18 cellular contexts compared by ENCODE assay signal in genomic region chr12:89971880-89972279, GRCh38.
A peak's percentile ranks its signal among the peaks of the same experiment; 100 is the strongest.
DNase-seq lines count a peak whose midpoint lies in the region; ATAC-seq and TF ChIP-seq lines count a peak whose summit lies in the region.
"Had no signal": no experiment of that assay in that cellular context is flagged by ENCODE, and none has a peak within 500 bp of the region (broad histone marks: within the 10 kb centered on the region; RNA-seq: fewer than 3 reads in every experiment).

No MANE protein-coding gene starts in this region.

- H2AK5ac ChIP-seq in mesendoderm (ENCODE audit: low read length), result no peak overlapping the region

- no peak overlapping the region for H4K5ac ChIP-seq in mesendoderm (ENCODE audit: low read length)

- no peaks in the 10 kb centered on the region for H3K4me1 ChIP-seq in mesendoderm (ENCODE audit: control insufficient read depth, low read depth, low read length)

- no peak overlapping the region for H3K9ac ChIP-seq in mesendoderm (ENCODE audit: low read length)

- H3K27me3 ChIP-seq in mesendoderm (ENCODE audit: insufficient read depth, low read length, poor library complexity), result no peaks in the 10 kb centered on the region
- H3K27me3 ChIP-seq in WERI-Rb-1 (ENCODE audit: insufficient read depth, low read depth, severe bottlenecking), result no peaks in the 10 kb centered on the region

- H3K18ac ChIP-seq in mesendoderm (ENCODE audit: low read length), result no peak overlapping the region

- no peak for TF ChIP-seq CTCF in WERI-Rb-1 (IDR thresholded peaks at IDR 0.05; ENCODE audit: low read depth, low read length)

- H4K8ac ChIP-seq in mesendoderm (ENCODE audit: low read depth, low read length), result no peak overlapping the region

- H3K27ac Mint-ChIP-seq in naive thymus-derived CD8-positive, alpha-beta T cell, result no peak overlapping the region
- H3K27ac Mint-ChIP-seq: activated CD4-positive, alpha-beta T cell treated with anti-CD3 and anti-CD28 coated beads, Interleukin-2, amount 10 ng/mL, durations not matched to agents 7 days and 5 days; progenitor cell of endocrine pancreas; T-helper 17 cell had no signal

- H3K27ac ChIP-seq in mesendoderm (ENCODE audit: low read depth, low read length) (no peak overlapping the region), WERI-Rb-1 (no peak overlapping the region)
- H3K27ac ChIP-seq: HL-60 had no signal

- H3K27me3 Mint-ChIP-seq in naive thymus-derived CD8-positive, alpha-beta T cell, result peaks cover 0 to 4% (median 0%) of the 10 kb centered on the region in 5 donors
- H3K27me3 Mint-ChIP-seq: activated CD4-positive, alpha-beta T cell treated with anti-CD3 and anti-CD28 coated beads, Interleukin-2, amount 10 ng/mL, durations not matched to agents 7 days and 5 days; progenitor cell of endocrine pancreas; T-helper 17 cell had no signal

- H3K56ac ChIP-seq in mesendoderm (ENCODE audit: low read length), result no peak overlapping the region

- no peaks in the 10 kb centered on the region for H3K79me2 ChIP-seq in mesendoderm (ENCODE audit: control insufficient read depth, insufficient read depth, low read length)

- H3K79me1 ChIP-seq in mesendoderm (ENCODE audit: low read length), result no peaks in the 10 kb centered on the region

- H3K4me1 Mint-ChIP-seq in naive thymus-derived CD8-positive, alpha-beta T cell, result peaks cover 7 to 22% (median 16%) of the 10 kb centered on the region in 4 donors

- H2BK120ac ChIP-seq in mesendoderm (ENCODE audit: low read depth, low read length), result no peak overlapping the region

- H2BK15ac ChIP-seq in mesendoderm (replicated peaks; ENCODE audit: low read depth), result no peak overlapping the region

- no peak overlapping the region for H3K4ac ChIP-seq in mesendoderm (ENCODE audit: low read depth, low read length)

- no peak overlapping the region for H3K4me3 Mint-ChIP-seq in naive thymus-derived CD8-positive, alpha-beta T cell
- H3K4me3 Mint-ChIP-seq: activated CD4-positive, alpha-beta T cell treated with anti-CD3 and anti-CD28 coated beads, Interleukin-2, amount 10 ng/mL, durations not matched to agents 7 days and 5 days; mesothelial cell of epicardium; T-helper 17 cell had no signal

- peaks cover 0 to 3% (median 0%) of the 10 kb centered on the region in 9 donors for H3K9me3 Mint-ChIP-seq in naive thymus-derived CD8-positive, alpha-beta T cell
- H3K9me3 Mint-ChIP-seq: activated CD4-positive, alpha-beta T cell treated with anti-CD3 and anti-CD28 coated beads, Interleukin-2, amount 10 ng/mL, durations not matched to agents 7 days and 5 days; mesothelial cell of epicardium had no signal

- no peak overlapping the region for H3K4me2 ChIP-seq in mesendoderm (ENCODE audit: low read length)

- H3K9me3 ChIP-seq in WERI-Rb-1 (ENCODE audit: severe bottlenecking), result no peaks in the 10 kb centered on the region

- POLR2A ChIA-PET in naive thymus-derived CD8-positive, alpha-beta T cell (lab: Charles Lee), result no interaction called here

- no peak overlapping the region for H2BK5ac ChIP-seq in mesendoderm (ENCODE audit: low read length)

- ATAC-seq in naive thymus-derived CD8-positive, alpha-beta T cell, result no peak
- ATAC-seq: Panc1, T-helper 17 cell had no signal

- no peak overlapping the region for H3K23ac ChIP-seq in mesendoderm (ENCODE audit: low read length)

- DNase-seq in AG20443 (ENCODE audit: low spot score) (peak; percentile 21), NCI-H2227 treated with DMSO at 0.1 percent for 48 hours (lab: John Stamatoyannopoulos, UW) (peak; percentile 58), fibroblast of gingiva (ENCODE audit: low read depth) (peak; percentile 80), mesendoderm (peak; percentile 13), WERI-Rb-1 (no peak), T-helper 1 cell (no peak), medulla oblongata (ENCODE audit: extremely low spot score) (no peak)
- no peak for DNase-seq in naive thymus-derived CD8-positive, alpha-beta T cell
- DNase-seq: activated CD4-positive, alpha-beta T cell treated with anti-CD3 and anti-CD28 coated beads, Interleukin-2, amount 10 ng/mL, durations not matched to agents 7 days and 5 days; AML-193; DMS79; effector CD4-positive, alpha-beta T cell; NCI-H345; T-helper 17 cell had no signal

- H3K36me3 Mint-ChIP-seq in naive thymus-derived CD8-positive, alpha-beta T cell, result no peaks in the 10 kb centered on the region
- H3K36me3 Mint-ChIP-seq: mesothelial cell of epicardium had no signal

- H3K36me3 ChIP-seq in mesendoderm (ENCODE audit: control insufficient read depth, insufficient read depth, low read length), result no peaks in the 10 kb centered on the region
- H3K36me3 ChIP-seq in WERI-Rb-1, result no peaks in the 10 kb centered on the region

- H3K4me3 ChIP-seq in mesendoderm (ENCODE audit: low read length), result no peak overlapping the region
- H3K4me3 ChIP-seq in WERI-Rb-1 (ENCODE audit: low read depth, low read length), result no peak overlapping the region

Comparison
In these comparisons a context has a peak if more than half of its experiments do, and no peak if none do; other contexts are left out.
1. DNase-seq: peak in AG20443 (single experiment), NCI-H2227 treated with DMSO at 0.1 percent for 48 hours (single experiment), fibroblast of gingiva (single experiment) and mesendoderm (single experiment); none in WERI-Rb-1 (single experiment), naive thymus-derived CD8-positive, alpha-beta T cell (0 of 10), T-helper 1 cell (0 of 5) and medulla oblongata (single experiment).